1 cellular context compared by ENCODE assay signal in the genomic region with DNA sequence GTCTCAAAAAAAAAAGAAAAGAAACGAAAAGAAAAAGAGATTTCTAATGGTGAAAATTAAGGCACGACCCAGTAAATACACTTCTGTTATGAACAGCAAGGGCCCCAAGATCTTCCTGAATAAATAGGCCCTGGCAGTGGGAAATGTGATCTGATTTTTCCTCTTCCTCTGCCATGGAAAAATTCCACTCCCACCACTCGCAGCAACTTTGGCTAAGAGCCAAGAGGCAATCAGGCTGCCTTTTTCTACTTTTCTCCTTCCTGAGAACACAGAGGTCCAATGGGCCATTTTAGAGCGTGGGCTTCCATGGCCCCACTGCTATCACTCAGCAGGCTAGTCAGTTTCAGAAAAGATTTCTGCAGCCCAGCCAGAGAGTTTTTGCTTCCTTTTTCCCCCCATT.
TF ChIP-seq lines count a peak whose summit lies in the region.

No MANE protein-coding gene starts in this region.

TF ChIP-seq in HEK293, 187 proteins besides CTCF, POLR2A, EP300 and RAD21 (continued from another document):
- no peak for TF ChIP-seq ZSCAN23 (tag by site-specific recombination; IDR thresholded peaks at IDR 0.05)
TF ChIP-seq in HEK293: peak in this region for 5.
